Comparison of ENCODE assay signal across 8 cellular contexts in genomic region chr6:69835414-69836179, GRCh38. TPM values are rescaled to one million over a fixed set of nuclear protein-coding genes. Genes with fewer than 3 reads are reported as not detected.
DNase-seq lines count a peak whose midpoint lies in the region; ATAC-seq and TF ChIP-seq lines count a peak whose summit lies in the region.

No MANE protein-coding gene starts in this region.

- peaks cover 20% of the 10 kb centered on the region for H3K27me3 Mint-ChIP-seq in activated CD8-positive, alpha-beta T cell treated with anti-CD3 and anti-CD28 coated beads, Interleukin-2, amount 10 ng/mL, durations not matched to agents 7 days and 5 days (ENCODE audit: low read depth)
- H3K27me3 Mint-ChIP-seq in stimulated activated memory B cell treated with anti-CD40 and anti-IgM and Interleukin-4, amounts not matched to agents 10 μg/mL and 1 μg/mL and 100 μg/mL, for 72 hours: no peaks in the 10 kb centered on the region

- no peaks in the 10 kb centered on the region for H3K27me3 ChIP-seq in hepatocyte
- H3K27me3 ChIP-seq in effector memory CD4-positive, alpha-beta T cell (replicated peaks; ENCODE audit: control insufficient read depth, insufficient read depth, low read length, poor library complexity, severe bottlenecking): no peaks in the 10 kb centered on the region

- H3K9me2 ChIP-seq in hepatocyte (replicated peaks; ENCODE audit: insufficient read depth): no peaks in the 10 kb centered on the region

- no peak overlapping the region for H3K4me3 Mint-ChIP-seq in activated CD8-positive, alpha-beta T cell treated with anti-CD3 and anti-CD28 coated beads, Interleukin-2, amount 10 ng/mL, durations not matched to agents 7 days and 5 days
- no peak overlapping the region for H3K4me3 Mint-ChIP-seq in stimulated activated memory B cell treated with anti-CD40 and anti-IgM and Interleukin-4, amounts not matched to agents 10 μg/mL and 1 μg/mL and 100 μg/mL, for 72 hours

- no peaks in the 10 kb centered on the region for H3K36me3 ChIP-seq in hepatocyte (replicated peaks; ENCODE audit: insufficient read depth, low read depth)
- no peaks in the 10 kb centered on the region for H3K36me3 ChIP-seq in effector memory CD4-positive, alpha-beta T cell (ENCODE audit: control insufficient read depth, insufficient read depth, low read length)

- no peaks in the 10 kb centered on the region for H3K9me3 ChIP-seq in hepatocyte (ENCODE audit: low read depth)
- H3K9me3 ChIP-seq in effector memory CD4-positive, alpha-beta T cell (ENCODE audit: control insufficient read depth, low read length): no peaks in the 10 kb centered on the region

- H3K4me3 ChIP-seq in hepatocyte: no peak overlapping the region
- H3K4me3 ChIP-seq in effector memory CD4-positive, alpha-beta T cell (ENCODE audit: insufficient read depth, low read depth, low read length, poor library complexity, severe bottlenecking): no peak overlapping the region

- H4K20me1 ChIP-seq in hepatocyte (ENCODE audit: insufficient read depth, poor library complexity, severe bottlenecking): no peaks in the 10 kb centered on the region

- ATAC-seq in GM18511 (IDR thresholded peaks at IDR 0.05; ENCODE audit: unreplicated experiment) (peak; percentile 94), HG02884 (IDR thresholded peaks at IDR 0.05; ENCODE audit: unreplicated experiment) (peak; percentile 91)
- peak; percentile 60 for ATAC-seq in activated CD8-positive, alpha-beta T cell treated with anti-CD3 and anti-CD28 coated beads, Interleukin-2, amount 10 ng/mL, durations not matched to agents 7 days and 5 days
- ATAC-seq in stimulated activated memory B cell treated with anti-CD40 and anti-IgM and Interleukin-4, amounts not matched to agents 10 μg/mL and 1 μg/mL and 100 μg/mL, for 72 hours: no peak

- H3K4me1 ChIP-seq in hepatocyte (ENCODE audit: insufficient read depth): no peaks in the 10 kb centered on the region
- no peaks in the 10 kb centered on the region for H3K4me1 ChIP-seq in effector memory CD4-positive, alpha-beta T cell (ENCODE audit: control insufficient read depth, insufficient read depth, low read length, poor library complexity, severe bottlenecking)

- no peaks in the 10 kb centered on the region for H3K4me1 Mint-ChIP-seq in activated CD8-positive, alpha-beta T cell treated with anti-CD3 and anti-CD28 coated beads, Interleukin-2, amount 10 ng/mL, durations not matched to agents 7 days and 5 days (ENCODE audit: low read depth)
- H3K4me1 Mint-ChIP-seq in stimulated activated memory B cell treated with anti-CD40 and anti-IgM and Interleukin-4, amounts not matched to agents 10 μg/mL and 1 μg/mL and 100 μg/mL, for 72 hours: peaks cover 16% of the 10 kb centered on the region

- H3K27ac Mint-ChIP-seq in activated CD8-positive, alpha-beta T cell treated with anti-CD3 and anti-CD28 coated beads, Interleukin-2, amount 10 ng/mL, durations not matched to agents 7 days and 5 days: no peak overlapping the region
- peak overlapping the region; percentile 61 for H3K27ac Mint-ChIP-seq in stimulated activated memory B cell treated with anti-CD40 and anti-IgM and Interleukin-4, amounts not matched to agents 10 μg/mL and 1 μg/mL and 100 μg/mL, for 72 hours

- CTCF ChIA-PET in activated CD8-positive, alpha-beta T cell treated with anti-CD3 and anti-CD28 coated beads, Interleukin-2, amount 10 ng/mL, durations not matched to agents 7 days and 5 days (lab: Charles Lee): interaction anchor here (1.2 to 2.0 kb wide), 5 partner anchors 7 to 267 kb away, joined by 3 to 5 read pairs (median 3); no protein-coding TSS in a partner anchor

- H3K4me2 ChIP-seq in hepatocyte: peak overlapping the region; percentile 47

- peak; percentile 92 for TF ChIP-seq CTCF in hepatocyte (IDR thresholded peaks at IDR 0.05; ENCODE audit: poor library complexity)

- H3K36me3 Mint-ChIP-seq in activated CD8-positive, alpha-beta T cell treated with anti-CD3 and anti-CD28 coated beads, Interleukin-2, amount 10 ng/mL, durations not matched to agents 7 days and 5 days (ENCODE audit: low read depth): no peaks in the 10 kb centered on the region
- H3K36me3 Mint-ChIP-seq in stimulated activated memory B cell treated with anti-CD40 and anti-IgM and Interleukin-4, amounts not matched to agents 10 μg/mL and 1 μg/mL and 100 μg/mL, for 72 hours: no peaks in the 10 kb centered on the region

- no peaks in the 10 kb centered on the region for H3K79me2 ChIP-seq in hepatocyte

- DNase-seq in COLO829 (ENCODE audit: low spot score) (peak; percentile 40), NCI-H2029 treated with DMSO at 0.1 percent for 48 hours (lab: John Stamatoyannopoulos, UW) (peak; percentile 13), hepatocyte (ENCODE audit: low spot score) (peak; percentile 74)
- DNase-seq in activated CD8-positive, alpha-beta T cell treated with anti-CD3 and anti-CD28 coated beads, Interleukin-2, amount 10 ng/mL, durations not matched to agents 7 days and 5 days: peak; percentile 28
- DNase-seq in effector memory CD4-positive, alpha-beta T cell: no peak

- WGBS in hepatocyte (ENCODE audit: low lambda C conversion rate, missing lambda C conversion rate): 7% methylated on average over 5 of the region's 5 CpGs

- H2AFZ ChIP-seq in hepatocyte: peak overlapping the region; percentile 2

- POLR2A ChIA-PET in activated CD8-positive, alpha-beta T cell treated with anti-CD3 and anti-CD28 coated beads, Interleukin-2, amount 10 ng/mL, durations not matched to agents 7 days and 5 days (lab: Charles Lee): no interaction called here

- no peak overlapping the region for H3K27ac ChIP-seq in hepatocyte
- no peak overlapping the region for H3K27ac ChIP-seq in effector memory CD4-positive, alpha-beta T cell (ENCODE audit: insufficient read depth, low read length, poor library complexity, severe bottlenecking)

- H3K9me3 Mint-ChIP-seq in activated CD8-positive, alpha-beta T cell treated with anti-CD3 and anti-CD28 coated beads, Interleukin-2, amount 10 ng/mL, durations not matched to agents 7 days and 5 days (ENCODE audit: insufficient read depth): no peaks in the 10 kb centered on the region
- H3K9me3 Mint-ChIP-seq in stimulated activated memory B cell treated with anti-CD40 and anti-IgM and Interleukin-4, amounts not matched to agents 10 μg/mL and 1 μg/mL and 100 μg/mL, for 72 hours: no peaks in the 10 kb centered on the region

RNA-seq across cellular contexts. Expression of gene COL19A1, which starts 30.8 kb away (rescaled TPM):
- not detected for total RNA-seq in activated CD8-positive, alpha-beta T cell treated with anti-CD3 and anti-CD28 coated beads, Interleukin-2, amount 10 ng/mL, durations not matched to agents 7 days and 5 days
- total RNA-seq in hepatocyte: 1.1 and 3.3 TPM in 2 replicates
- 0.05 and 1.2 TPM in 2 replicates for polyA plus RNA-seq in hepatocyte

RNA-seq across cellular contexts. Expression of gene LMBRD1, which starts 38.8 kb away (rescaled TPM):
- total RNA-seq in activated CD8-positive, alpha-beta T cell treated with anti-CD3 and anti-CD28 coated beads, Interleukin-2, amount 10 ng/mL, durations not matched to agents 7 days and 5 days: 10 to 100 TPM; 19.6 to 22.5 TPM
- 88.6 and 96.2 TPM in 2 replicates for total RNA-seq in hepatocyte
- 54.3 and 62.1 TPM in 2 replicates for polyA plus RNA-seq in hepatocyte

Comparison
In these comparisons a context has a peak if more than half of its experiments do, and no peak if none do; other contexts are left out.
1. DNase-seq: peak in COLO829 (single experiment), NCI-H2029 treated with DMSO at 0.1 percent for 48 hours (single experiment), activated CD8-positive, alpha-beta T cell treated with anti-CD3 and anti-CD28 coated beads, Interleukin-2, amount 10 ng/mL, durations not matched to agents 7 days and 5 days (single experiment) and hepatocyte (single experiment); none in effector memory CD4-positive, alpha-beta T cell (0 of 3).